In genomic region chr12:131674373-131674772, GRCh38 we compare ENCODE assay signal across 23 cellular contexts. TPM values are rescaled to one million over a fixed set of nuclear protein-coding genes. Genes with fewer than 3 reads are reported as not detected.
A peak's percentile ranks its signal among the peaks of the same experiment; 100 is the strongest.
DNase-seq lines count a peak whose midpoint lies in the region; ATAC-seq and TF ChIP-seq lines count a peak whose summit lies in the region.
"Had no signal": no experiment of that assay in that cellular context is flagged by ENCODE, and none has a peak within 500 bp of the region (broad histone marks: within the 10 kb centered on the region; RNA-seq: fewer than 3 reads in every experiment).

No MANE protein-coding gene starts in this region.

- intact Hi-C loops in upper lobe of right lung (cut with DNase I) (no loop called here), Right ventricle myocardium inferior (cut with DNase I) (no loop called here)

- no peaks in the 10 kb centered on the region for H3K27me3 ChIP-seq in upper lobe of right lung

- H3K9me3 ChIP-seq in upper lobe of right lung, result peaks cover 3% of the 10 kb centered on the region

- no peaks in the 10 kb centered on the region for H3K4me1 ChIP-seq in upper lobe of right lung

- no peaks in the 10 kb centered on the region for H3K36me3 ChIP-seq in upper lobe of right lung

- DNase-seq in NB4 (ENCODE audit: low read depth) (no peak), coronary artery (ENCODE audit: low spot score) (peak; percentile 35), mesenteric fat pad (ENCODE audit: low spot score) (peak; percentile 30), upper lobe of right lung (peak; percentile 17), Right ventricle myocardium inferior (ENCODE audit: missing footprints) (no peak)
- DNase-seq in stimulated activated CD4-positive, alpha-beta T cell treated with anti-CD3 and anti-CD28 coated beads, Interleukin-4, amount 100 ng/mL, for 1 hour, result no peak
- DNase-seq: C1 segment of cervical spinal cord; CD4-positive, alpha-beta memory T cell; COR-L47; GDM1; KBM-7; MV-4-11; NCI-H1105 treated with DMSO at 0.1 percent for 48 hours; NCI-H146; NCI-H2029; NCI-H2227 treated with DMSO at 0.1 percent for 48 hours; NCI-H526 treated with DMSO at 0.1 percent for 48 hours; SIG-M5 had no signal

- no peak overlapping the region for H3K27ac ChIP-seq in coronary artery
- H3K27ac ChIP-seq in upper lobe of right lung, result no peak overlapping the region
- H3K27ac ChIP-seq: GM23248, SK-N-MC had no signal

- ATAC-seq in upper lobe of right lung, result no peak
- ATAC-seq in GM21619 (IDR thresholded peaks at IDR 0.05; ENCODE audit: unreplicated experiment), result no peak
- no peak for ATAC-seq in Right ventricle myocardium inferior
- ATAC-seq: GM12878, Panc1 had no signal

- no peak for TF ChIP-seq POLR2A in NB4 (IDR thresholded peaks at IDR 0.05; ENCODE audit: extremely low read depth, insufficient read length)

- TF ChIP-seq CTCF in NB4 (IDR thresholded peaks at IDR 0.05; ENCODE audit: low read depth, low read length) (peak; percentile 1), coronary artery (IDR thresholded peaks at IDR 0.05) (no peak), upper lobe of right lung (IDR thresholded peaks at IDR 0.05) (no peak)

- H3K4me3 ChIP-seq in NB4 (ENCODE audit: low read depth, low read length) (no peak overlapping the region), coronary artery (no peak overlapping the region), upper lobe of right lung (no peak overlapping the region)
- H3K4me3 ChIP-seq: GM12878, GM23248, SK-N-MC had no signal

RNA-seq across cellular contexts. Expression of gene SFSWAP, which starts 36.5 kb away (rescaled TPM):
- total RNA-seq in mesenteric fat pad (36.1 TPM), upper lobe of right lung (51.2 TPM), Right ventricle myocardium inferior (19.4 TPM)

Comparison
In these comparisons a context has a peak if more than half of its experiments do, and no peak if none do; other contexts are left out.
1. DNase-seq: peak in coronary artery (single experiment), mesenteric fat pad (single experiment) and upper lobe of right lung (single experiment); none in NB4 (single experiment), Right ventricle myocardium inferior (single experiment) and stimulated activated CD4-positive, alpha-beta T cell treated with anti-CD3 and anti-CD28 coated beads, Interleukin-4, amount 100 ng/mL, for 1 hour (single experiment).